ENCODE assay signal across 9 cellular contexts in genomic region chr13:112943309-112944125, GRCh38. TPM values are rescaled to one million over a fixed set of nuclear protein-coding genes. Genes with fewer than 3 reads are reported as not detected.
A peak's percentile ranks its signal among the peaks of the same experiment; 100 is the strongest.
DNase-seq lines count a peak whose midpoint lies in the region; ATAC-seq, FAIRE-seq and TF ChIP-seq lines count a peak whose summit lies in the region.
"Had no signal": no experiment of that assay in that cellular context is flagged by ENCODE, and none has a peak within 500 bp of the region (broad histone marks: within the 10 kb centered on the region; RNA-seq: fewer than 3 reads in every experiment).

No MANE protein-coding gene starts in this region.

- peak; percentile 53 for ATAC-seq in activated T-helper 17 cell treated with anti-CD3 and anti-CD28 coated beads, Interleukin-2, amount 50 U/mL, for 72 hours (replicated peaks)
- ATAC-seq in pancreas: peak; percentile 69 to 77 (median 72)

- DNase-seq in DMS 273 (lab: John Stamatoyannopoulos, UW; ENCODE audit: unreplicated experiment): peak; percentile 56
- no peak for DNase-seq in DMS 273 treated with DMSO at 0.1 percent for 48 hours (lab: John Stamatoyannopoulos, UW)
- no peak for DNase-seq in HFF-Myc (ENCODE audit: extremely low read depth, low read depth)
- peak; percentile 39 for DNase-seq in NCI-H146 treated with DMSO at 0.1 percent for 48 hours (lab: John Stamatoyannopoulos, UW; ENCODE audit: unreplicated experiment)
- peak in 32 of 42 donors; percentile 20 to 72 (median 48) for DNase-seq in head of caudate nucleus
- peak in 5 of 6 donors; percentile 41 to 84 (median 57) for DNase-seq in pancreas
- no peak for DNase-seq in occipital lobe (lab: John Stamatoyannopoulos, UW)

- no peaks in the 10 kb centered on the region for H3K9me3 ChIP-seq in pancreas

- 1 to 2% methylated on average over 75 to 81 of the region's 81 CpGs for WGBS in pancreas, 2 donors

- H3K36me3 Mint-ChIP-seq in activated T-helper 17 cell treated with anti-CD3 and anti-CD28 coated beads, Interleukin-2, amount 50 U/mL, for 72 hours (ENCODE audit: low read depth): no peaks in the 10 kb centered on the region

- H3K9me3 Mint-ChIP-seq in activated T-helper 17 cell treated with anti-CD3 and anti-CD28 coated beads, Interleukin-2, amount 50 U/mL, for 72 hours: no peaks in the 10 kb centered on the region

- peaks cover 9% of the 10 kb centered on the region for H3K4me1 Mint-ChIP-seq in activated T-helper 17 cell treated with anti-CD3 and anti-CD28 coated beads, Interleukin-2, amount 50 U/mL, for 72 hours

- peaks cover 20% of the 10 kb centered on the region for H3K27me3 Mint-ChIP-seq in activated T-helper 17 cell treated with anti-CD3 and anti-CD28 coated beads, Interleukin-2, amount 50 U/mL, for 72 hours

- no peaks in the 10 kb centered on the region for H3K27me3 ChIP-seq in pancreas

- H3K27ac Mint-ChIP-seq in activated T-helper 17 cell treated with anti-CD3 and anti-CD28 coated beads, Interleukin-2, amount 50 U/mL, for 72 hours: no peak overlapping the region

- no peaks in the 10 kb centered on the region for H3K36me3 ChIP-seq in pancreas

- TF ChIP-seq CTCF in HFF-Myc (IDR thresholded peaks at IDR 0.05; ENCODE audit: low read depth, low read length, missing control alignments) (no peak), pancreas (IDR thresholded peaks at IDR 0.05) (no peak)

- H3K4me3 ChIP-seq in HFF-Myc (replicated peaks; ENCODE audit: low read depth, low read length) (peak overlapping the region; percentile 41), pancreas (peak overlapping the region; percentile 37 to 58 (median 48))

- intact Hi-C loops in head of caudate nucleus (cut with DNase I): loop anchor here (2.0 kb wide), 1 partner anchor 85 kb away; no protein-coding TSS in a partner anchor
- intact Hi-C loops in pancreas (cut with DNase I): loop anchor here in 2 of 3 donors (5.0 kb wide), 1 partner anchor 84 kb away; no protein-coding TSS in a partner anchor

- no peak for FAIRE-seq in pancreas (lab: Jason Lieb, UNC)

- peak overlapping the region; percentile 86 for H3K4me3 Mint-ChIP-seq in activated T-helper 17 cell treated with anti-CD3 and anti-CD28 coated beads, Interleukin-2, amount 50 U/mL, for 72 hours

- peak overlapping the region in 2 of 4 donors; percentile 19 to 35 for H3K27ac ChIP-seq in pancreas
- H3K27ac ChIP-seq: 22Rv1 had no signal

- H3K4me1 ChIP-seq in pancreas: no peaks in the 10 kb centered on the region

RNA-seq across cellular contexts. Expression of gene MCF2L, which starts 25.5 kb away (rescaled TPM):
- 1 to 10 TPM; 2.0 to 3.0 TPM for total RNA-seq in activated T-helper 17 cell treated with anti-CD3 and anti-CD28 coated beads, Interleukin-2, amount 50 U/mL, for 72 hours
- 10 to 100 TPM; 16.0 to 41.6 (median 20.8) TPM for total RNA-seq in pancreas
- polyA plus RNA-seq in pancreas: 10 to 100 TPM; 58.2 to 83.6 TPM
- total RNA-seq in occipital lobe: 146 TPM

Comparison
In these comparisons a context has a peak if more than half of its experiments do, and no peak if none do; other contexts are left out.
1. DNase-seq: peak in DMS 273 (single experiment), NCI-H146 treated with DMSO at 0.1 percent for 48 hours (single experiment), head of caudate nucleus (32 of 42) and pancreas (5 of 6); none in DMS 273 treated with DMSO at 0.1 percent for 48 hours (single experiment), HFF-Myc (single experiment) and occipital lobe (single experiment).
2. RNA of gene MCF2L, which starts 25.5 kb away (total RNA-seq): 146 TPM in occipital lobe (single experiment) and 16.0 to 41.6 TPM in pancreas; 2.0 to 3.0 TPM in activated T-helper 17 cell treated with anti-CD3 and anti-CD28 coated beads, Interleukin-2, amount 50 U/mL, for 72 hours; every median in the first group is over 4 times any median in the second.